In the genomic region with DNA sequence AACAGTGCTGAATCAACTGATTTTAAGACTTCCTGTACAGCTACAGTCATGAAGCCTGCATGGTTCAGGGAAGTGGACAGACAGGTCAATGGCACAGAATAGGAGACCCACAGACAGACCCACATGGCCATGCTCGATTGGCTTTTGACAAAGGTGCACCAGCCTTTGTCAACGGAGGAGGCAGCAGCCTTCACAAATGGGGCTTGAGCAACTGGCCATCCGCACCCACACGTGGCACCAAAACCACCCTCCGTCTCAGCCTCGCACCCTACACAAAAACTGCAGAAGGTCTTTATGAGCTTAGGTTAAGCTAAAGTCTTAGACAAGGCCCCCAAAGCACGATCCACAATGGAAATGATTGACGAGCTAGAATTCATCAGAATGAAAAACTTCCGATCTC, we compare ENCODE assay signal across 25 cellular contexts. TPM values are rescaled to one million over a fixed set of nuclear protein-coding genes. Genes with fewer than 3 reads are reported as not detected.
A peak's percentile ranks its signal among the peaks of the same experiment; 100 is the strongest.
DNase-seq lines count a peak whose midpoint lies in the region; ATAC-seq and TF ChIP-seq lines count a peak whose summit lies in the region.
"Had no signal": no experiment of that assay in that cellular context is flagged by ENCODE, and none has a peak within 500 bp of the region (broad histone marks: within the 10 kb centered on the region; RNA-seq: fewer than 3 reads in every experiment).

No MANE protein-coding gene starts in this region.

- POLR2A ChIA-PET in WTC11 (lab: Charles Lee): interaction anchor here (0.7 kb wide), 1 partner anchor 158 kb away, joined by 3 read pairs; no protein-coding TSS in a partner anchor

- no peaks in the 10 kb centered on the region for H3K36me3 Mint-ChIP-seq in WTC11

- no peaks in the 10 kb centered on the region for H3K27me3 Mint-ChIP-seq in WTC11 (ENCODE audit: low read depth)
- H3K27me3 Mint-ChIP-seq: CD4-positive, alpha-beta memory T cell had no signal

- H3K4me3 Mint-ChIP-seq in WTC11: no peak overlapping the region
- H3K4me3 Mint-ChIP-seq: CD4-positive, alpha-beta memory T cell had no signal

- ATAC-seq in Right ventricle myocardium inferior: no peak
- ATAC-seq in WTC11: no peak
- ATAC-seq in sciatic nerve: no peak
- ATAC-seq: A549, Panc1 had no signal

- H3K4me1 ChIP-seq in left ventricle myocardium inferior: peaks cover 43% of the 10 kb centered on the region
- H3K4me1 ChIP-seq: A549 had no signal

- H3K4me3 ChIP-seq in left ventricle myocardium inferior: no peak overlapping the region
- H3K4me3 ChIP-seq in brain microvascular endothelial cell (ENCODE audit: low read depth, low read length): no peak overlapping the region
- H3K4me3 ChIP-seq: A549, GM23248, SK-N-MC had no signal

- TF ChIP-seq CTCF in left ventricle myocardium inferior (IDR thresholded peaks at IDR 0.05; ENCODE audit: borderline replicate concordance) (no peak), WTC11 (IDR thresholded peaks at IDR 0.05) (no peak), brain microvascular endothelial cell (IDR thresholded peaks at IDR 0.05; ENCODE audit: low read depth, low read length, missing control alignments) (no peak)

- H3K4me1 Mint-ChIP-seq in WTC11: peaks cover 27% of the 10 kb centered on the region

- no peaks in the 10 kb centered on the region for H3K27me3 ChIP-seq in left ventricle myocardium inferior (ENCODE audit: low read depth)
- H3K27me3 ChIP-seq in brain microvascular endothelial cell (replicated peaks): no peaks in the 10 kb centered on the region

- H3K36me3 ChIP-seq in left ventricle myocardium inferior (peaks cover 5% of the 10 kb centered on the region), brain microvascular endothelial cell (replicated peaks) (no peaks in the 10 kb centered on the region)

- no peaks in the 10 kb centered on the region for H3K9me3 ChIP-seq in left ventricle myocardium inferior (replicated peaks)
- H3K9me3 ChIP-seq: A549, Caco-2 had no signal

- peak overlapping the region; percentile 48; the same call in 1 of the 2 replicates for H3K27ac Mint-ChIP-seq in WTC11

- intact Hi-C loops in left ventricle myocardium inferior (cut with micrococcal nuclease) (no loop called here), Right ventricle myocardium inferior (cut with DNase I) (loop anchor here (5.0 kb wide), 1 partner anchor 47 kb away; no protein-coding TSS in a partner anchor), sciatic nerve (cut with DNase I) (no loop called here)

- in situ Hi-C loops in brain microvascular endothelial cell (cut with HindIII; ENCODE audit: low pct_ligation_motif_present, low sequenced_read_pairs): no loop called here

- H3K27ac ChIP-seq in left ventricle myocardium inferior (replicated peaks) (no peak overlapping the region), brain microvascular endothelial cell (no peak overlapping the region)
- H3K27ac ChIP-seq: A549, GM23248, KMS-11, RWPE1, SK-N-MC had no signal

- CTCF ChIA-PET in WTC11 (lab: Charles Lee): interaction anchor here (0.9 kb wide), 1 partner anchor 54 kb away, joined by 3 read pairs; no protein-coding TSS in a partner anchor

- DNase-seq in left ventricle myocardium inferior: peak; percentile 12
- no peak for DNase-seq in Right ventricle myocardium inferior (ENCODE audit: missing footprints)
- no peak for DNase-seq in WTC11 (ENCODE audit: low spot score)
- DNase-seq in mesenteric fat pad (ENCODE audit: low spot score): peak; percentile 20
- no peak for DNase-seq in brain microvascular endothelial cell
- DNase-seq in NCI-H1092 treated with DMSO at 0.1 percent for 48 hours (lab: John Stamatoyannopoulos, UW): no peak
- DNase-seq in sciatic nerve (ENCODE audit: low spot score): no peak
- DNase-seq: C1 segment of cervical spinal cord; Caco-2; CD4-positive, alpha-beta memory T cell; GM23248; HCEC 1CT; IMR-90; NCI-H1048; NCI-H1417 treated with DMSO at 0.1 percent for 48 hours; NCI-H1694 treated with DMSO at 0.1 percent for 48 hours; NCI-H2081; NCI-H2227 treated with DMSO at 0.1 percent for 48 hours; NCI-H526 treated with DMSO at 0.1 percent for 48 hours; SIG-M5 had no signal

- no peaks in the 10 kb centered on the region for H3K9me3 Mint-ChIP-seq in WTC11

TF ChIP-seq in WTC11, 78 proteins besides CTCF, POLR2A, EP300 and RAD21:
- TF ChIP-seq ESRRA (CRISPR knock-in tag; IDR thresholded peaks at IDR 0.05; ENCODE audit: borderline replicate concordance): no peak

RNA-seq across cellular contexts. Expression of a gene that starts 59.5 kb away (rescaled TPM):
- total RNA-seq in left ventricle myocardium inferior (108 TPM), Right ventricle myocardium inferior (119 TPM), WTC11 (2021) (46.4 to 55.6 TPM (median 53.3 TPM) in 3 replicates), mesenteric fat pad (36.3 TPM), sciatic nerve (35.2 TPM)

Comparison
In these comparisons a context has a peak if more than half of its experiments do, and no peak if none do; other contexts are left out.
1. DNase-seq: peak in left ventricle myocardium inferior (single experiment) and mesenteric fat pad (single experiment); none in Right ventricle myocardium inferior (single experiment), WTC11 (single experiment), brain microvascular endothelial cell (single experiment), NCI-H1092 treated with DMSO at 0.1 percent for 48 hours (single experiment) and sciatic nerve (single experiment).